ENCODE assay signal across 14 cellular contexts in the genomic region with DNA sequence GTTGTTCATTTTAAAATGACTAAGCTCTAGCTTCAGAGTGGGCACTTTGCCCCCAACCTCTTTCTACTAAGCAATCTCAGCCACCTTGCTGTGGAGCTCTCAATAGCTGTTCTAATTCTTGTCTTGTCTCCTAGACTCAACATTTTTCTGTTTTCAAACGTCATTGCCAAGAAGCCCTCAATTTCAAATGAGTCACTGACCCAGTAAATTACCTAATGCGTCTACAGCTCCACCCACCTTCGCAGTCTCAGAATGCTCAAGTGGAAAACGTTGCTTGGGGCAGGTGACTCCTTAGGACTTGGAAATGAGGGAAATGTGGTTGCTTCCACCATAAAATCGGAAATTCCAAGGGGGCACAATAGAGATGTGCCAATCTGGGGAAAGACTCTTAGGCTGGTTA. TPM values are rescaled to one million over a fixed set of nuclear protein-coding genes. Genes with fewer than 3 reads are reported as not detected.
A peak's percentile ranks its signal among the peaks of the same experiment; 100 is the strongest.
DNase-seq lines count a peak whose midpoint lies in the region; ATAC-seq and TF ChIP-seq lines count a peak whose summit lies in the region.
"Had no signal": no experiment of that assay in that cellular context is flagged by ENCODE, and none has a peak within 500 bp of the region (broad histone marks: within the 10 kb centered on the region; RNA-seq: fewer than 3 reads in every experiment).

No MANE protein-coding gene starts in this region.

- no peak for TF ChIP-seq POLR2A in esophagus muscularis mucosa (IDR thresholded peaks at IDR 0.05; ENCODE audit: low read depth)

- no peaks in the 10 kb centered on the region for H3K36me3 ChIP-seq in mucosa of descending colon (ENCODE audit: low read depth)
- no peaks in the 10 kb centered on the region for H3K36me3 ChIP-seq in BE2C
- H3K36me3 ChIP-seq in esophagus muscularis mucosa: no peaks in the 10 kb centered on the region

- TF ChIP-seq CTCF in choroid plexus epithelial cell (conservative IDR thresholded peaks at IDR 0.05; ENCODE audit: low read depth, low read length): no peak
- TF ChIP-seq CTCF in mucosa of descending colon (IDR thresholded peaks at IDR 0.05): no peak
- no peak for TF ChIP-seq CTCF in BE2C (IDR thresholded peaks at IDR 0.05; ENCODE audit: low read depth, low read length)
- TF ChIP-seq CTCF in esophagus muscularis mucosa (IDR thresholded peaks at IDR 0.05): no peak

- H3K9me3 ChIP-seq in mucosa of descending colon (no peaks in the 10 kb centered on the region), BE2C (no peaks in the 10 kb centered on the region), esophagus muscularis mucosa (no peaks in the 10 kb centered on the region)

- H3K27me3 ChIP-seq in BE2C: no peaks in the 10 kb centered on the region
- H3K27me3 ChIP-seq in esophagus muscularis mucosa: no peaks in the 10 kb centered on the region

- WGBS in esophagus muscularis mucosa: 70% methylated on average over 5 of the region's 5 CpGs

- ATAC-seq in mucosa of descending colon: peak; percentile 41
- no peak for ATAC-seq in GM21825 (IDR thresholded peaks at IDR 0.05; ENCODE audit: unreplicated experiment)
- ATAC-seq: T-helper 17 cell had no signal

- H3K27ac ChIP-seq in esophagus muscularis mucosa (replicated peaks in 1 of 4): peak overlapping the region in 1 of 4 donors; percentile 3
- H3K27ac ChIP-seq: skin epidermis had no signal

- H3K4me1 ChIP-seq in mucosa of descending colon (ENCODE audit: low read depth) (no peaks in the 10 kb centered on the region), BE2C (no peaks in the 10 kb centered on the region), esophagus muscularis mucosa (peaks cover 0 to 11% (median 4%) of the 10 kb centered on the region in 4 donors)

- H3K4me3 ChIP-seq in choroid plexus epithelial cell (ENCODE audit: low read depth, low read length): no peak overlapping the region
- H3K4me3 ChIP-seq in mucosa of descending colon: no peak overlapping the region
- no peak overlapping the region for H3K4me3 ChIP-seq in BE2C (ENCODE audit: low read depth, low read length)
- H3K4me3 ChIP-seq in esophagus muscularis mucosa: no peak overlapping the region
- H3K4me3 ChIP-seq: skin epidermis had no signal

- intact Hi-C loops in mucosa of descending colon (cut with DNase I, micrococcal nuclease) (no loop called here), esophagus muscularis mucosa (cut with DNase I) (no loop called here)

- no peak for TF ChIP-seq EP300 in esophagus muscularis mucosa (IDR thresholded peaks at IDR 0.05)

- DNase-seq in EH (ENCODE audit: low read depth): peak; percentile 19
- peak; percentile 83 for DNase-seq in M059J (ENCODE audit: low read depth)
- peak; percentile 46 for DNase-seq in choroid plexus epithelial cell (ENCODE audit: low read depth)
- DNase-seq in mucosa of descending colon: no peak
- no peak for DNase-seq in T-helper 9 cell
- DNase-seq in BE2C: no peak
- no peak for DNase-seq in esophagus muscularis mucosa (ENCODE audit: extremely low spot score)
- DNase-seq: amniotic stem cell; COR-L47; naive B cell; stimulated activated CD8-positive, alpha-beta memory T cell treated with anti-CD3 and anti-CD28 coated beads, Interleukin-4, amount 100 ng/mL, for 48 hours; T-helper 17 cell had no signal

RNA-seq across cellular contexts. Expression of gene ING2, which starts 59.0 kb away (rescaled TPM):
- 20.1 and 26.6 TPM in 2 replicates for total RNA-seq in M059J (2014; rRNA removed; shearing (Covaris generic))
- total RNA-seq in mucosa of descending colon (10 to 100 TPM in 2 of 3 donors, 1 to 10 TPM in 1; 9.9 to 12.5 (median 11.9) TPM), esophagus muscularis mucosa (10 to 100 TPM; 26.2 to 42.8 (median 38.6) TPM)
- 6.1 TPM for polyA plus RNA-seq in BE2C (2012; ENCODE audit: insufficient read depth, insufficient read length, low read depth)

Comparison
In these comparisons a context has a peak if more than half of its experiments do, and no peak if none do; other contexts are left out.
1. DNase-seq: peak in EH (single experiment), M059J (single experiment) and choroid plexus epithelial cell (single experiment); none in mucosa of descending colon (0 of 3), T-helper 9 cell (single experiment), BE2C (single experiment) and esophagus muscularis mucosa (single experiment).